Comparison of ENCODE assay signal across 26 cellular contexts in the genomic region with DNA sequence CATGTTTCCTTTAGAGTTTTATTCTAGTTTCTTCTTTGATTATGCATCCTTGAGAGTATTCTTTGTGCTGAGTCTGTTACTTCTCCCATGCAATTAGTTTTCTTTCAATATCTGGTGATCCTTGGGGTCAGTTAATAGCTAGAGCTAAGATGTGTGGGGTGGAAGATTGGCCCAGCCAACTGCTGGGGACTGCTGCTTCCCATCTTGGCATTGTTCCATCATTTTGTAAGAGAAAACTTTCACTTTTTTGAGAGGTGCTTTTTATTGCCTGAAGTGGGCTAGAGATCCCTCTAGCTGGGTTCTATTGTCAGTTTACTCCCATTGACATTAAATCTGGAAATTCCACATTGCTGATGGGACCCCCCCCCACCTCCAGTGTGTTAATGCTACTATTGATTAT. TPM values are rescaled to one million over a fixed set of nuclear protein-coding genes. Genes with fewer than 3 reads are reported as not detected.
DNase-seq lines count a peak whose midpoint lies in the region; ATAC-seq and TF ChIP-seq lines count a peak whose summit lies in the region.
"Had no signal": no experiment of that assay in that cellular context is flagged by ENCODE, and none has a peak within 500 bp of the region (broad histone marks: within the 10 kb centered on the region; RNA-seq: fewer than 3 reads in every experiment).

No MANE protein-coding gene starts in this region.

- DNase-seq in SK-N-SH: no peak
- no peak for DNase-seq in RWPE1 (ENCODE audit: low spot score)
- peak; percentile 27 for DNase-seq in fibroblast of the aortic adventitia (ENCODE audit: low read depth)
- DNase-seq in stimulated activated CD4-positive, alpha-beta T cell treated with anti-CD3 and anti-CD28 coated beads, Interleukin-2, amount 100 ng/mL, for 48 hours: no peak
- DNase-seq in upper lobe of left lung: no peak
- DNase-seq: activated CD4-positive, alpha-beta T cell treated with anti-CD3 and anti-CD28 coated beads, Interleukin-2, amount 10 ng/mL, durations not matched to agents 24 days and 14 days; activated naive CD8-positive, alpha-beta T cell treated with anti-CD3 and anti-CD28 coated beads, Interleukin-2, amount 10 ng/mL, durations not matched to agents 7 days and 5 days; body of pancreas; hypothalamus; lower lobe of right lung; NCI-H1048; NCI-H2081 treated with DMSO at 0.1 percent for 48 hours; NCI-H524; SIG-M5; stimulated activated CD4-positive, alpha-beta T cell treated with anti-CD3 and anti-CD28 coated beads, Interleukin-12 subunit alpha, Interleukin-12 subunit beta, amount 100 ng/mL, for 4 hours; stimulated activated CD8-positive, alpha-beta memory T cell treated with anti-CD3 and anti-CD28 coated beads, Interleukin-4, amount 100 ng/mL, for 48 hours; substantia nigra; T-helper 17 cell had no signal

- TF ChIP-seq EP300 in SK-N-SH (IDR thresholded peaks at IDR 0.05; ENCODE audit: borderline replicate concordance in 1 of 2, low read depth in 1 of 2, low read length in 1 of 2) (no peak), upper lobe of left lung (IDR thresholded peaks at IDR 0.05) (no peak)

- H3K4me1 ChIP-seq in SK-N-SH (ENCODE audit: control insufficient read depth in 1 of 2, insufficient read depth in 2 of 2, low read depth in 1 of 2, low read length in 1 of 2) (peaks cover 5 to 27% of the 10 kb centered on the region in 2 experiments; a peak in 3 of 4 replicates), upper lobe of left lung (peaks cover 12 to 17% (median 16%) of the 10 kb centered on the region in 4 donors)

- H3K9me2 ChIP-seq in SK-N-SH: no peaks in the 10 kb centered on the region

- POLR2A ChIA-PET in SK-N-SH (lab: Yijun Ruan, JAX): no interaction called here
- POLR2A ChIA-PET in RWPE1 (lab: Yijun Ruan, JAX; ENCODE audit: low non-redundant PET): interaction anchor here (0.5 kb wide), 1 partner anchor 35 kb away, joined by 5 read pairs; no protein-coding TSS in a partner anchor

- H3K4me3 ChIP-seq in SK-N-SH (ENCODE audit: low read depth in 2 of 2, low read length in 1 of 2) (no peak overlapping the region), fibroblast of the aortic adventitia (ENCODE audit: low read depth, low read length) (no peak overlapping the region), upper lobe of left lung (no peak overlapping the region)
- H3K4me3 ChIP-seq: body of pancreas, colonic mucosa, lower lobe of right lung had no signal

- ATAC-seq in SK-N-SH treated with all-trans-retinoic acid at 6 μM for 48 hours (no peak), HG03521 (IDR thresholded peaks at IDR 0.05; ENCODE audit: unreplicated experiment) (no peak), HG02885 (IDR thresholded peaks at IDR 0.05; ENCODE audit: poor library complexity, unreplicated experiment) (no peak), upper lobe of left lung (ENCODE audit: low FRiP score in 2 of 2) (no peak)
- ATAC-seq: body of pancreas, lower lobe of right lung, T-helper 17 cell had no signal

- H3K27ac ChIP-seq in SK-N-SH (ENCODE audit: low read depth in 2 of 2, low read length in 1 of 2) (peak overlapping the region in 1 of 2 experiments; percentile 98; a peak in 1 of 4 replicates), RWPE1 (peak overlapping the region; percentile 90), upper lobe of left lung (no peak overlapping the region)
- H3K27ac ChIP-seq: body of pancreas, colonic mucosa, lower lobe of right lung had no signal

- TF ChIP-seq POLR2A in upper lobe of left lung (IDR thresholded peaks at IDR 0.05): no peak

- H4K20me1 ChIP-seq in SK-N-SH (ENCODE audit: insufficient read depth): no peaks in the 10 kb centered on the region

- no peak overlapping the region for H2AFZ ChIP-seq in SK-N-SH (ENCODE audit: low read depth)

- no peak for TF ChIP-seq RAD21 in SK-N-SH (IDR thresholded peaks at IDR 0.05; ENCODE audit: low read length)

- H3K79me2 ChIP-seq in SK-N-SH (ENCODE audit: insufficient read depth): no peaks in the 10 kb centered on the region

- no peaks in the 10 kb centered on the region for H3K27me3 ChIP-seq in SK-N-SH (ENCODE audit: insufficient read depth)
- no peaks in the 10 kb centered on the region for H3K27me3 ChIP-seq in upper lobe of left lung
- H3K27me3 ChIP-seq: body of pancreas, colonic mucosa had no signal

- H3K4me2 ChIP-seq in SK-N-SH: 0 out of 2 replicates have a peak overlapping the region, but pooled peaks have one; percentile 11

- H3K36me3 ChIP-seq in SK-N-SH (replicated peaks in 1 of 2; ENCODE audit: control insufficient read depth in 1 of 2, insufficient read depth in 2 of 2, low read length in 1 of 2) (no peaks in the 10 kb centered on the region), upper lobe of left lung (no peaks in the 10 kb centered on the region)
- H3K36me3 ChIP-seq: colonic mucosa, lower lobe of right lung had no signal

- CTCF ChIA-PET in SK-N-SH (lab: Yijun Ruan, JAX): interaction anchor here (0.6 to 1.3 kb wide), 5 partner anchors 21 to 447 kb away, joined by 3 to 4 read pairs (median 3); no protein-coding TSS in a partner anchor
- CTCF ChIA-PET in RWPE1 (lab: Yijun Ruan, JAX): interaction anchor here (0.6 to 1.1 kb wide), 2 partner anchors 19 to 1767 kb away, joined by 3 to 5 read pairs; no protein-coding TSS in a partner anchor

- H3F3A ChIP-seq in SK-N-SH (replicated peaks; ENCODE audit: insufficient read depth): peaks cover 49% of the 10 kb centered on the region

- TF ChIP-seq CTCF in SK-N-SH (IDR thresholded peaks at IDR 0.05) (no peak), RWPE1 (conservative IDR thresholded peaks at IDR 0.05; ENCODE audit: low read depth) (no peak), fibroblast of the aortic adventitia (IDR thresholded peaks at IDR 0.05; ENCODE audit: insufficient read depth, low read length) (no peak), upper lobe of left lung (IDR thresholded peaks at IDR 0.05) (no peak)

- H3K9me3 ChIP-seq in SK-N-SH: no peaks in the 10 kb centered on the region
- no peaks in the 10 kb centered on the region for H3K9me3 ChIP-seq in upper lobe of left lung
- H3K9me3 ChIP-seq: body of pancreas, colonic mucosa, lower lobe of right lung had no signal

- H3K9ac ChIP-seq in SK-N-SH: no peak overlapping the region

TF ChIP-seq in SK-N-SH, 30 proteins besides CTCF, POLR2A, EP300 and RAD21:
- TF ChIP-seq YY1 (IDR thresholded peaks at IDR 0.05; ENCODE audit: low read depth) (no peak), NFIC (IDR thresholded peaks at IDR 0.05; ENCODE audit: borderline replicate concordance) (peak; percentile 41; the same call in 1 of the 2 replicates)
- TF ChIP-seq, protein P1, sequence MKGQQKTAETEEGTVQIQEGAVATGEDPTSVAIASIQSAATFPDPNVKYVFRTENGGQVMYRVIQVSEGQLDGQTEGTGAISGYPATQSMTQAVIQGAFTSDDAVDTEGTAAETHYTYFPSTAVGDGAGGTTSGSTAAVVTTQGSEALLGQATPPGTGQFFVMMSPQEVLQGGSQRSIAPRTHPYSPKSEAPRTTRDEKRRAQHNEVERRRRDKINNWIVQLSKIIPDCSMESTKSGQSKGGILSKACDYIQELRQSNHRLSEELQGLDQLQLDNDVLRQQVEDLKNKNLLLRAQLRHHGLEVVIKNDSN (IDR thresholded peaks at IDR 0.05; ENCODE audit: borderline replicate concordance, low read depth): no peak
TF ChIP-seq in SK-N-SH: peak in this region for 1.

TF ChIP-seq in SK-N-SH treated with all-trans-retinoic acid at 6 μM for 48 hours, 23 proteins besides CTCF, POLR2A, EP300 and RAD21 (continues in another document):
- TF ChIP-seq ISL1 (CRISPR knock-in tag; IDR thresholded peaks at IDR 0.05) (no peak), PPARA (CRISPR knock-in tag; IDR thresholded peaks at IDR 0.05; ENCODE audit: borderline replicate concordance) (no peak), TOX (CRISPR knock-in tag; IDR thresholded peaks at IDR 0.05; ENCODE audit: borderline replicate concordance) (no peak), ZFP3 (CRISPR knock-in tag; IDR thresholded peaks at IDR 0.05) (no peak), ZFP30 (CRISPR knock-in tag; IDR thresholded peaks at IDR 0.05) (no peak), BACH2 (CRISPR knock-in tag; IDR thresholded peaks at IDR 0.05; ENCODE audit: borderline replicate concordance) (no peak), CSDC2 (CRISPR knock-in tag; IDR thresholded peaks at IDR 0.05) (no peak), ARNTL (CRISPR knock-in tag; IDR thresholded peaks at IDR 0.05; ENCODE audit: borderline replicate concordance, low read depth) (no peak), RARB (CRISPR knock-in tag; IDR thresholded peaks at IDR 0.05) (no peak), ZNF8 (CRISPR knock-in tag; IDR thresholded peaks at IDR 0.05) (no peak)
- TF ChIP-seq, protein P2, sequence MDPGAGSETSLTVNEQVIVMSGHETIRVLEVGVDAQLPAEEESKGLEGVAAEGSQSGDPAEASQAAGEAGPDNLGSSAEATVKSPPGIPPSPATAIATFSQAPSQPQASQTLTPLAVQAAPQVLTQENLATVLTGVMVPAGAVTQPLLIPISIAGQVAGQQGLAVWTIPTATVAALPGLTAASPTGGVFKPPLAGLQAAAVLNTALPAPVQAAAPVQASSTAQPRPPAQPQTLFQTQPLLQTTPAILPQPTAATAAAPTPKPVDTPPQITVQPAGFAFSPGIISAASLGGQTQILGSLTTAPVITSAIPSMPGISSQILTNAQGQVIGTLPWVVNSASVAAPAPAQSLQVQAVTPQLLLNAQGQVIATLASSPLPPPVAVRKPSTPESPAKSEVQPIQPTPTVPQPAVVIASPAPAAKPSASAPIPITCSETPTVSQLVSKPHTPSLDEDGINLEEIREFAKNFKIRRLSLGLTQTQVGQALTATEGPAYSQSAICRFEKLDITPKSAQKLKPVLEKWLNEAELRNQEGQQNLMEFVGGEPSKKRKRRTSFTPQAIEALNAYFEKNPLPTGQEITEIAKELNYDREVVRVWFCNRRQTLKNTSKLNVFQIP (CRISPR knock-in tag; IDR thresholded peaks at IDR 0.05; ENCODE audit: borderline replicate concordance, low read depth): no peak
- TF ChIP-seq, protein P3, sequence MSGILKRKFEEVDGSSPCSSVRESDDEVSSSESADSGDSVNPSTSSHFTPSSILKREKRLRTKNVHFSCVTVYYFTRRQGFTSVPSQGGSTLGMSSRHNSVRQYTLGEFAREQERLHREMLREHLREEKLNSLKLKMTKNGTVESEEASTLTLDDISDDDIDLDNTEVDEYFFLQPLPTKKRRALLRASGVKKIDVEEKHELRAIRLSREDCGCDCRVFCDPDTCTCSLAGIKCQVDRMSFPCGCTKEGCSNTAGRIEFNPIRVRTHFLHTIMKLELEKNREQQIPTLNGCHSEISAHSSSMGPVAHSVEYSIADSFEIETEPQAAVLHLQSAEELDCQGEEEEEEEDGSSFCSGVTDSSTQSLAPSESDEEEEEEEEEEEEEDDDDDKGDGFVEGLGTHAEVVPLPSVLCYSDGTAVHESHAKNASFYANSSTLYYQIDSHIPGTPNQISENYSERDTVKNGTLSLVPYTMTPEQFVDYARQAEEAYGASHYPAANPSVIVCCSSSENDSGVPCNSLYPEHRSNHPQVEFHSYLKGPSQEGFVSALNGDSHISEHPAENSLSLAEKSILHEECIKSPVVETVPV (CRISPR knock-in tag; IDR thresholded peaks at IDR 0.05): no peak

RNA-seq across cellular contexts. Expression of a gene that starts 15.4 kb away (rescaled TPM):
- polyA plus RNA-seq in SK-N-SH (2012; rRNA removed): 0.10 and 0.16 TPM in 2 replicates
- 0.05 and 0.08 TPM in 2 replicates for polyA plus RNA-seq in SK-N-SH (2012; cell fraction: cytosol; rRNA removed)
- 0.68 and 1.3 TPM in 2 replicates for polyA plus RNA-seq in SK-N-SH (2012; cell fraction: nucleus; rRNA removed)
- total RNA-seq in fibroblast of the aortic adventitia (ENCODE audit: low replicate concordance): not detected in 2 replicates
- total RNA-seq in upper lobe of left lung: under 1 TPM in 1 of 6 donors, not detected in 5; 0.46 TPM
- total RNA-seq: activated CD4-positive, alpha-beta T cell treated with anti-CD3 and anti-CD28 coated beads, Interleukin-2, amount 10 ng/mL, durations not matched to agents 24 days and 14 days; activated T-helper 2 cell treated with anti-CD3 and anti-CD28 coated beads, Interferon-gamma antibody, Interleukin-2, Interleukin-4, amounts not matched to agents 10 μg/mL and 5 μg/mL and 100 μg/mL, durations not matched to agents 14 hours and 24 hours and 36 hours; lower lobe of right lung; osteoblast; T-helper 17 cell; urinary bladder had no signal
- polyA plus RNA-seq: CD14-positive monocyte had no signal
